In the genomic region with DNA sequence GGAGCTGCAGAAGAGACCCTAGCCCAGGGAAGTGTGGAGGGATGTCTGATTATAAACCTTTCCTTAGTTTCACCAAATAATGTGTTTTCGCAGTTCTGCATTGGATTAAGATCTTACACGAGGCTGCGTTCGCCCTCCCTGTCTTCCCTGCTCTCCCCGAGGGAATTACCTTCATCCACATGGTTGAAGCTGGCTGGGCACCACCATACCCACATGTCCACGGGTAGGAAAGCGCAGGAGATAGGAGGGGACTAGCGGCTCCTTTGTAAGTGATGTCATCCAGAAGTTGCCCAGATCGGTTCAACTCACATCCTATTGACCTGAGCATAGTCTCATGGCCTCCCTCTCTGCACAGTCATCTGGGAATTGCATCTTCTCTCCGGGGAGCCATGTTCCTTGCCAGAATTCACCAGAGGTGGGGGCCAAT, we compare ENCODE assay signal across 8 cellular contexts. TPM values are rescaled to one million over a fixed set of nuclear protein-coding genes. Genes with fewer than 3 reads are reported as not detected.
DNase-seq lines count a peak whose midpoint lies in the region; ATAC-seq and TF ChIP-seq lines count a peak whose summit lies in the region.

No MANE protein-coding gene starts in this region.

- no peaks in the 10 kb centered on the region for H3K36me3 ChIP-seq in CD8-positive, alpha-beta T cell (ENCODE audit: insufficient read depth, low read length)
- peaks cover 0 to 27% of the 10 kb centered on the region in 2 experiments; a peak in 2 of 3 replicates for H3K36me3 ChIP-seq in HEK293 (ENCODE audit: control insufficient read depth in 2 of 2, insufficient read depth in 1 of 2, low read length in 2 of 2)
- H3K36me3 ChIP-seq in Peyer's patch, result no peaks in the 10 kb centered on the region
- no peaks in the 10 kb centered on the region for H3K36me3 ChIP-seq in right lobe of liver
- H3K36me3 ChIP-seq in thoracic aorta, result no peaks in the 10 kb centered on the region

- no peak for TF ChIP-seq CTCF in CD8-positive, alpha-beta T cell (IDR thresholded peaks at IDR 0.05)
- TF ChIP-seq CTCF in HEK293 (tag by site-specific recombination; IDR thresholded peaks at IDR 0.05) (no peak), Peyer's patch (IDR thresholded peaks at IDR 0.05) (no peak), right lobe of liver (IDR thresholded peaks at IDR 0.05) (no peak), thoracic aorta (IDR thresholded peaks at IDR 0.05) (no peak)

- TF ChIP-seq POLR2A in Peyer's patch (IDR thresholded peaks at IDR 0.05) (no peak), right lobe of liver (IDR thresholded peaks at IDR 0.05) (no peak)

- H3K27ac Mint-ChIP-seq in CD8-positive, alpha-beta T cell, result no peak overlapping the region

- DNase-seq in CD8-positive, alpha-beta T cell, result no peak
- DNase-seq in Peyer's patch (peak in 1 of 3 donors; percentile 50), cerebellar cortex (ENCODE audit: low spot score) (peak; percentile 36), right lobe of liver (no peak), thoracic aorta (ENCODE audit: low spot score) (no peak), NCI-H128 (lab: John Stamatoyannopoulos, UW; ENCODE audit: unreplicated experiment) (no peak)

- 5% methylated on average over 9 of the region's 10 CpGs for WGBS in right lobe of liver (ENCODE audit: insufficient coverage, low coverage, low lambda C conversion rate, missing lambda C conversion rate)

- H3K4me1 Mint-ChIP-seq in CD8-positive, alpha-beta T cell (ENCODE audit: low read depth), result peaks cover 23% of the 10 kb centered on the region

- peak overlapping the region; percentile 68 for H3K4me3 ChIP-seq in CD8-positive, alpha-beta T cell (ENCODE audit: low read depth, low read length)
- H3K4me3 ChIP-seq in HEK293 (ENCODE audit: low read depth, low read length) (peak overlapping the region; percentile 83), Peyer's patch (peak overlapping the region; percentile 72 to 96 (median 79)), right lobe of liver (peak overlapping the region; percentile 67 to 85 (median 81)), thoracic aorta (peak overlapping the region; percentile 76)

- POLR2A ChIA-PET in CD8-positive, alpha-beta T cell (lab: Charles Lee), result no interaction called here
- POLR2A ChIA-PET in HEK293 (lab: Yijun Ruan, JAX), result interaction anchor here (0.6 to 1.0 kb wide), 2 partner anchors 12 to 95 kb away, joined by 3 to 4 read pairs; no protein-coding TSS in a partner anchor

- no peaks in the 10 kb centered on the region for H3K9me3 Mint-ChIP-seq in CD8-positive, alpha-beta T cell

- no peak for ATAC-seq in CD8-positive, alpha-beta T cell
- ATAC-seq in right lobe of liver (peak in 3 of 4 donors; percentile 5 to 37 (median 19)), thoracic aorta (ENCODE audit: insufficient number of reproducible peaks, low FRiP score, low read depth) (no peak), GM21825 (IDR thresholded peaks at IDR 0.05; ENCODE audit: unreplicated experiment) (no peak)

- H3K27me3 Mint-ChIP-seq in CD8-positive, alpha-beta T cell (ENCODE audit: low read depth), result no peaks in the 10 kb centered on the region

- H3K27me3 ChIP-seq in CD8-positive, alpha-beta T cell (ENCODE audit: insufficient read depth, low read length), result no peaks in the 10 kb centered on the region
- no peaks in the 10 kb centered on the region for H3K27me3 ChIP-seq in Peyer's patch
- no peaks in the 10 kb centered on the region for H3K27me3 ChIP-seq in right lobe of liver
- no peaks in the 10 kb centered on the region for H3K27me3 ChIP-seq in thoracic aorta (replicated peaks; ENCODE audit: insufficient read depth)

- H3K4me1 ChIP-seq in CD8-positive, alpha-beta T cell (ENCODE audit: insufficient read depth, low read length), result peaks cover 16% of the 10 kb centered on the region
- H3K4me1 ChIP-seq in HEK293 (ENCODE audit: control insufficient read depth, insufficient read depth, low read length), result peaks cover 3% of the 10 kb centered on the region; the same call in 1 of the 2 replicates
- H3K4me1 ChIP-seq in Peyer's patch, result peaks cover 0 to 14% (median 8%) of the 10 kb centered on the region in 4 donors
- peaks cover 0 to 10% (median 0%) of the 10 kb centered on the region in 4 donors for H3K4me1 ChIP-seq in right lobe of liver
- peaks cover 10 to 24% of the 10 kb centered on the region in 2 donors for H3K4me1 ChIP-seq in thoracic aorta (ENCODE audit: control insufficient read depth in 1 of 2, low read depth in 2 of 2)

- CTCF ChIA-PET in CD8-positive, alpha-beta T cell (lab: Charles Lee), result interaction anchor here (1.0 to 1.6 kb wide), 4 partner anchors 8 to 101 kb away, joined by 3 to 4 read pairs (median 4); partner anchors contain the start of gene CHCHD5
- CTCF ChIA-PET in HEK293 (lab: Yijun Ruan, JAX), result interaction anchor here (0.7 to 1.5 kb wide), 2 partner anchors 93 to 244 kb away, joined by 3 to 4 read pairs; no protein-coding TSS in a partner anchor

- no peak overlapping the region for H3K27ac ChIP-seq in CD8-positive, alpha-beta T cell (ENCODE audit: low read depth, low read length)
- peak overlapping the region; percentile 76; the same call in 1 of the 2 replicates for H3K27ac ChIP-seq in HEK293 (ENCODE audit: extremely low read depth, low read depth, low read length)
- peak overlapping the region in 3 of 4 donors; percentile 75 to 89 (median 86) for H3K27ac ChIP-seq in Peyer's patch
- no peak overlapping the region for H3K27ac ChIP-seq in right lobe of liver
- peak overlapping the region; percentile 78 to 81 for H3K27ac ChIP-seq in thoracic aorta

- H3K9me3 ChIP-seq in CD8-positive, alpha-beta T cell (ENCODE audit: low read length), result no peaks in the 10 kb centered on the region
- H3K9me3 ChIP-seq in HEK293 (ENCODE audit: control insufficient read depth, insufficient read depth, low read depth, low read length) (no peaks in the 10 kb centered on the region), Peyer's patch (no peaks in the 10 kb centered on the region), right lobe of liver (no peaks in the 10 kb centered on the region), thoracic aorta (no peaks in the 10 kb centered on the region)

- H3K36me3 Mint-ChIP-seq in CD8-positive, alpha-beta T cell, result peaks cover 11% of the 10 kb centered on the region

- H3K4me3 Mint-ChIP-seq in CD8-positive, alpha-beta T cell, result peak overlapping the region; percentile 93

- intact Hi-C loops in CD8-positive, alpha-beta T cell (cut with DNase I, micrococcal nuclease), result loop anchor here (5.0 to 10.0 kb wide), 2 partner anchors 206 to 242 kb away; partner anchors contain the start of genes ZC3H6 (in 2 of the 2) and NT5DC4 (in 1 of the 2)
- intact Hi-C loops in right lobe of liver (cut with DNase I), result loop anchor here in 1 of 2 donors (10.0 kb wide), 1 partner anchor 92 kb away; no protein-coding TSS in a partner anchor

TF ChIP-seq in HEK293, 187 proteins besides CTCF, POLR2A, EP300 and RAD21 (continues in another document):
- TF ChIP-seq HIC1 (tag by site-specific recombination; IDR thresholded peaks at IDR 0.05) (peak; percentile 78; the same call in 1 of the 2 replicates), SCRT1 (tag by site-specific recombination; IDR thresholded peaks at IDR 0.05; ENCODE audit: borderline replicate concordance) (no peak), KLF16 (tag by site-specific recombination; IDR thresholded peaks at IDR 0.05) (no peak), ZNF16 (tag by site-specific recombination; IDR thresholded peaks at IDR 0.05; ENCODE audit: low read depth) (no peak), ZNF501 (tag by site-specific recombination; IDR thresholded peaks at IDR 0.05) (no peak), GLI4 (tag by site-specific recombination; IDR thresholded peaks at IDR 0.05) (no peak), HOXC10 (CRISPR knock-in tag; IDR thresholded peaks at IDR 0.05) (no peak), ZNF529 (tag by site-specific recombination; IDR thresholded peaks at IDR 0.05; ENCODE audit: insufficient replicate concordance) (no peak), YY2 (tag by site-specific recombination; IDR thresholded peaks at IDR 0.05) (no peak), ZNF335 (tag by site-specific recombination; conservative IDR thresholded peaks at IDR 0.05) (no peak), ZNF670 (tag by site-specific recombination; IDR thresholded peaks at IDR 0.05; ENCODE audit: low read depth) (no peak), ZNF777 (tag by site-specific recombination; IDR thresholded peaks at IDR 0.05; ENCODE audit: borderline replicate concordance) (no peak), ZNF433 (tag by site-specific recombination; IDR thresholded peaks at IDR 0.05; ENCODE audit: low read depth) (no peak)

RNA-seq across cellular contexts. Expression of gene TTL, which starts 1.1 kb away (rescaled TPM):
- 1 to 10 TPM; 8.1 to 8.7 TPM for total RNA-seq in CD8-positive, alpha-beta T cell
- total RNA-seq in Peyer's patch (10 to 100 TPM in 3 of 4 donors, 1 to 10 TPM in 1; 6.8 to 15.7 (median 13.2) TPM), right lobe of liver (10 to 100 TPM in 5 of 6 experiments, 1 to 10 TPM in 1; 8.1 to 29.6 (median 15.6) TPM), thoracic aorta (10 to 100 TPM; 30.9 to 35.9 TPM)

RNA-seq across cellular contexts. Expression of gene RGPD8, which starts 49.6 kb away (rescaled TPM):
- total RNA-seq in CD8-positive, alpha-beta T cell, result 10 to 100 TPM; 85.9 to 97.6 TPM
- total RNA-seq in Peyer's patch (10 to 100 TPM; 16.8 to 82.5 (median 37.3) TPM), right lobe of liver (1 to 10 TPM; 5.1 to 9.3 (median 7.0) TPM), thoracic aorta (10 to 100 TPM; 30.3 to 53.3 TPM)

RNA-seq across cellular contexts. Expression of gene POLR1B, which starts 59.2 kb away (rescaled TPM):
- total RNA-seq in CD8-positive, alpha-beta T cell, result 10 to 100 TPM; 10.0 to 11.0 TPM
- 10 to 100 TPM in 2 of 4 donors, 1 to 10 TPM in 2; 7.5 to 15.8 (median 10.0) TPM for total RNA-seq in Peyer's patch
- total RNA-seq in right lobe of liver, result 10 to 100 TPM; 12.2 to 20.5 (median 16.1) TPM
- 10 to 100 TPM; 12.5 to 30.8 TPM for total RNA-seq in thoracic aorta

Comparison
In these comparisons a context has a peak if more than half of its experiments do, and no peak if none do; other contexts are left out.
1. ATAC-seq: peak in right lobe of liver (3 of 4); none in CD8-positive, alpha-beta T cell (single experiment), thoracic aorta (single experiment) and GM21825 (single experiment).
2. H3K27ac ChIP-seq: peak in HEK293 (single experiment), Peyer's patch (3 of 4) and thoracic aorta (2 of 2); none in CD8-positive, alpha-beta T cell (single experiment) and right lobe of liver (0 of 3).
3. Peak in every context shown above with its lines, with median percentiles within 50 percentile points of each other: H3K4me3 ChIP-seq.